8 cellular contexts compared by ENCODE assay signal in the genomic region with DNA sequence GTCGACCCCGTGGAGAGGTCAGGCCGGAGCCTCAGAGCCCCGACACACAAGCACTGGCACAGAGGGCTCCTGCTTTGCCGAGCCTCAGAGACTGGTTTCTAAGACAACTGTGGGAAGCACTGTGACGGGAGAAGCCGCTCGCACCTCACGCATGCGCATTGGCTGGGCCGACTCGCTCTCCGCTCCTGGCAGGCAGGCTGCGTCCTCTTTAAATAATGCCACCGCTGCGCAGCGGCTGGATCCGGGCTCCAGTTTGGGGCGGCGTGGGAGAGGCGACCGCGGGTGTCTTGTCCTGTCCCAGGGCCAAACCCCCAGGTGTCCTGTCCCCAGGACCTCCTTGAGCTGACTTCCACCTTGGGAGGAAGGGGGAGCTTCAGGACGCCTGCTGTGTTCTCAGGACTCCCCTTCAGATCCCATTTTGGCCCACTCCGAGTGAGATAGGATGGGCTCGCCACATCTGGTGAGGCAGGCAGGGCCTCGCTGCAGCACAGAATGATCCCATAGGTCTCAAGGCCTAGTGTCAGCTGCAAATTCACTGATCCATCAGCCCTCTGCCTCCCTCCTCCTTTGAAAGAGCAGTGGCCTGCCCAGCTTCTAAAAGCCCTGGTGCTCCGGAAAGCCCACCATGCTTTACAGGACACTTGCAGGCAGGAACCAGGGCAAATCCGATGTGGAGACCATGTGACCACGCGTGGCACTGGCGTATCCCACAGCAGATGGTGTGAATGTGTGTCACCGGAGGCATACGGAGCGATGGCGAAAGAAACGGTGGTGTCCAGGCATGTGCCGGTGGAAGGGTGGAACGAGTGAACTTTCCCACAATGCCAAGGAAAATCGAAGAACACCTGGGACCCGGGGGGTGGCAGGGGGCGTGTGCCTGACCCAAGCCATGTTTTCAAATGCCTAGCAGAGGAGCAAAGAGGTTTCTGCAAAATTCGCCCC.
DNase-seq lines count a peak whose midpoint lies in the region; ATAC-seq lines count a peak whose summit lies in the region.

No MANE protein-coding gene starts in this region.

- no peak for ATAC-seq in CD4-positive, CD25-positive, alpha-beta regulatory T cell (ENCODE audit: low read depth in 2 of 2)
- ATAC-seq in HG02981 (IDR thresholded peaks at IDR 0.05; ENCODE audit: unreplicated experiment) (peak; percentile 43), HG03135 (IDR thresholded peaks at IDR 0.05; ENCODE audit: unreplicated experiment) (no peak)

- H3K27ac ChIP-seq in CD4-positive, CD25-positive, alpha-beta regulatory T cell (ENCODE audit: insufficient read depth, low read length, poor library complexity, severe bottlenecking): no peak overlapping the region

- H3K4me3 ChIP-seq in CD4-positive, CD25-positive, alpha-beta regulatory T cell (ENCODE audit: low read depth, low read length): no peak overlapping the region

- peaks cover 4% of the 10 kb centered on the region for H3K27me3 ChIP-seq in CD4-positive, CD25-positive, alpha-beta regulatory T cell (ENCODE audit: control insufficient read depth, insufficient read depth, low read length)

- no peaks in the 10 kb centered on the region for H3K36me3 ChIP-seq in CD4-positive, CD25-positive, alpha-beta regulatory T cell (ENCODE audit: control insufficient read depth, insufficient read depth, low read length)

- H3K36me3 Mint-ChIP-seq in CD4-positive, CD25-positive, alpha-beta regulatory T cell: no peaks in the 10 kb centered on the region
- H3K36me3 Mint-ChIP-seq in activated T-cell treated with anti-CD3 and anti-CD28 coated beads, Interleukin-2, amount 50 U/mL, for 24 hours (ENCODE audit: low read depth): no peaks in the 10 kb centered on the region

- H3K9me3 ChIP-seq in CD4-positive, CD25-positive, alpha-beta regulatory T cell (ENCODE audit: control insufficient read depth in 2 of 2, low read length in 2 of 2): no peaks in the 10 kb centered on the region

- peak; percentile 58 to 73 (median 60) for DNase-seq in CD4-positive, CD25-positive, alpha-beta regulatory T cell
- DNase-seq in NCI-H774 (lab: John Stamatoyannopoulos, UW) (peak; percentile 53), epidermal melanocyte (ENCODE audit: insufficient read length, low spot score) (peak; percentile 35), middle frontal gyrus (ENCODE audit: extremely low spot score, low spot score) (peak; percentile 76)
- DNase-seq in activated T-cell treated with anti-CD3 and anti-CD28 coated beads, Interleukin-2, amount 50 U/mL, for 24 hours: peak; percentile 81
- DNase-seq in stimulated activated CD8-positive, alpha-beta memory T cell treated with anti-CD3 and anti-CD28 coated beads, Interleukin-7, amount 100 ng/mL, for 1 hour (ENCODE audit: low read depth in 2 of 2): peak; percentile 30 to 40

- H3K4me1 Mint-ChIP-seq in CD4-positive, CD25-positive, alpha-beta regulatory T cell: peaks cover 0 to 64% (median 10%) of the 10 kb centered on the region in 4 donors
- peaks cover 47% of the 10 kb centered on the region for H3K4me1 Mint-ChIP-seq in activated T-cell treated with anti-CD3 and anti-CD28 coated beads, Interleukin-2, amount 50 U/mL, for 24 hours (ENCODE audit: low read depth)

- peaks cover 36% of the 10 kb centered on the region for H3K4me1 ChIP-seq in CD4-positive, CD25-positive, alpha-beta regulatory T cell (ENCODE audit: control insufficient read depth, insufficient read depth, low read length, poor library complexity, severe bottlenecking)

- peaks cover 0 to 3% (median 0%) of the 10 kb centered on the region in 7 donors for H3K9me3 Mint-ChIP-seq in CD4-positive, CD25-positive, alpha-beta regulatory T cell
- H3K9me3 Mint-ChIP-seq in activated T-cell treated with anti-CD3 and anti-CD28 coated beads, Interleukin-2, amount 50 U/mL, for 24 hours: no peaks in the 10 kb centered on the region

- peak overlapping the region in 3 of 4 donors; percentile 29 to 78 (median 66) for H3K4me3 Mint-ChIP-seq in CD4-positive, CD25-positive, alpha-beta regulatory T cell
- H3K4me3 Mint-ChIP-seq in activated T-cell treated with anti-CD3 and anti-CD28 coated beads, Interleukin-2, amount 50 U/mL, for 24 hours: peak overlapping the region; percentile 63

- H3K27ac Mint-ChIP-seq in CD4-positive, CD25-positive, alpha-beta regulatory T cell: no peak overlapping the region
- no peak overlapping the region for H3K27ac Mint-ChIP-seq in activated T-cell treated with anti-CD3 and anti-CD28 coated beads, Interleukin-2, amount 50 U/mL, for 24 hours

- H3K27me3 Mint-ChIP-seq in CD4-positive, CD25-positive, alpha-beta regulatory T cell: peaks cover 40% of the 10 kb centered on the region
- H3K27me3 Mint-ChIP-seq in activated T-cell treated with anti-CD3 and anti-CD28 coated beads, Interleukin-2, amount 50 U/mL, for 24 hours: peaks cover 76% of the 10 kb centered on the region
